Comparison of ENCODE assay signal across 19 cellular contexts in genomic region chr2:202290316-202290715, GRCh38. TPM values are rescaled to one million over a fixed set of nuclear protein-coding genes. Genes with fewer than 3 reads are reported as not detected.
DNase-seq lines count a peak whose midpoint lies in the region; TF ChIP-seq lines count a peak whose summit lies in the region.
"Had no signal": no experiment of that assay in that cellular context is flagged by ENCODE, and none has a peak within 500 bp of the region (broad histone marks: within the 10 kb centered on the region; RNA-seq: fewer than 3 reads in every experiment).

No MANE protein-coding gene starts in this region.

- H3K27me3 Mint-ChIP-seq in endothelial cell (ENCODE audit: unreplicated experiment) = no peaks in the 10 kb centered on the region
- H3K27me3 Mint-ChIP-seq: CD4-positive, CD25-positive, alpha-beta regulatory T cell; CD8-positive, alpha-beta memory T cell had no signal

- DNase-seq in EH (ENCODE audit: low read depth) = peak; percentile 8
- peak; percentile 23 for DNase-seq in ELR (ENCODE audit: low read depth)
- peak; percentile 31 for DNase-seq in adipocyte (ENCODE audit: low read depth)
- DNase-seq in fibroblast of villous mesenchyme (ENCODE audit: low read depth) = peak; percentile 34
- DNase-seq in endothelial cell (ENCODE audit: low spot score) = no peak
- no peak for DNase-seq in stimulated activated CD4-positive, alpha-beta T cell treated with anti-CD3 and anti-CD28 coated beads, Interleukin-12 subunit alpha, Interleukin-12 subunit beta, amount 100 ng/mL, for 4 hours
- DNase-seq in NCI-H510A (lab: John Stamatoyannopoulos, UW) = no peak
- DNase-seq: ACHN; BE2C; C1 segment of cervical spinal cord; CD4-positive, CD25-positive, alpha-beta regulatory T cell; CD8-positive, alpha-beta memory T cell; COR-L47; DMS 273 treated with DMSO at 0.1 percent for 48 hours; DMS53; DND-41; GDM1 had no signal

- H3K36me3 Mint-ChIP-seq in endothelial cell (ENCODE audit: low read depth, unreplicated experiment) = peaks cover 21% of the 10 kb centered on the region

- no peak for TF ChIP-seq CTCF in fibroblast of villous mesenchyme (IDR thresholded peaks at IDR 0.05; ENCODE audit: insufficient read depth, low read depth, low read length)
- no peak for TF ChIP-seq CTCF in endothelial cell (IDR thresholded peaks at IDR 0.05; ENCODE audit: unreplicated experiment)

- no peak overlapping the region for H3K9ac ChIP-seq in adipocyte (ENCODE audit: low read length)
- H3K9ac ChIP-seq: GM23248 had no signal

- H3K36me3 ChIP-seq in adipocyte (ENCODE audit: control insufficient read depth, insufficient read depth, low read length, severe bottlenecking) = peaks cover 95% of the 10 kb centered on the region

- H3K4me3 ChIP-seq in adipocyte (ENCODE audit: low read length) = no peak overlapping the region
- H3K4me3 ChIP-seq in fibroblast of villous mesenchyme (ENCODE audit: low read depth, low read length) = no peak overlapping the region
- H3K4me3 ChIP-seq: GM23248, HAP-1 had no signal

- H3K27me3 ChIP-seq in adipocyte (replicated peaks; ENCODE audit: control insufficient read depth, insufficient read depth, low read length) = no peaks in the 10 kb centered on the region
- H3K27me3 ChIP-seq: BE2C had no signal

- H3K4me3 Mint-ChIP-seq in endothelial cell (ENCODE audit: unreplicated experiment) = no peak overlapping the region
- H3K4me3 Mint-ChIP-seq: CD8-positive, alpha-beta memory T cell had no signal

- no peak overlapping the region for H3K27ac Mint-ChIP-seq in endothelial cell (ENCODE audit: unreplicated experiment)

- no peaks in the 10 kb centered on the region for H3K4me1 Mint-ChIP-seq in endothelial cell (ENCODE audit: unreplicated experiment)

- H3K9me3 ChIP-seq in adipocyte (ENCODE audit: control insufficient read depth, low read length) = no peaks in the 10 kb centered on the region
- H3K9me3 ChIP-seq: BE2C, HAP-1 had no signal

- H3K9me3 Mint-ChIP-seq in endothelial cell (ENCODE audit: unreplicated experiment) = no peaks in the 10 kb centered on the region
- H3K9me3 Mint-ChIP-seq: CD4-positive, CD25-positive, alpha-beta regulatory T cell; CD8-positive, alpha-beta memory T cell had no signal

- peaks cover 4% of the 10 kb centered on the region for H3K4me1 ChIP-seq in adipocyte (ENCODE audit: control insufficient read depth, insufficient read depth, low read length)
- H3K4me1 ChIP-seq: BE2C had no signal

RNA-seq across cellular contexts. Expression of gene NOP58, which starts 24.8 kb away (rescaled TPM):
- 53.8 and 82.5 TPM in 2 replicates for total RNA-seq in fibroblast of villous mesenchyme
- 40.4 TPM for total RNA-seq in endothelial cell (ENCODE audit: unreplicated experiment)

RNA-seq across cellular contexts. Expression of gene SUMO1, which starts 51.9 kb away (rescaled TPM):
- total RNA-seq in fibroblast of villous mesenchyme = 109 and 167 TPM in 2 replicates
- 113 TPM for total RNA-seq in endothelial cell (ENCODE audit: unreplicated experiment)

Comparison
In these comparisons a context has a peak if more than half of its experiments do, and no peak if none do; other contexts are left out.
1. DNase-seq: peak in EH (single experiment), ELR (single experiment), adipocyte (single experiment) and fibroblast of villous mesenchyme (single experiment); none in endothelial cell (single experiment), stimulated activated CD4-positive, alpha-beta T cell treated with anti-CD3 and anti-CD28 coated beads, Interleukin-12 subunit alpha, Interleukin-12 subunit beta, amount 100 ng/mL, for 4 hours (single experiment) and NCI-H510A (single experiment).